ENCODE assay signal across 1 cellular context in the genomic region with DNA sequence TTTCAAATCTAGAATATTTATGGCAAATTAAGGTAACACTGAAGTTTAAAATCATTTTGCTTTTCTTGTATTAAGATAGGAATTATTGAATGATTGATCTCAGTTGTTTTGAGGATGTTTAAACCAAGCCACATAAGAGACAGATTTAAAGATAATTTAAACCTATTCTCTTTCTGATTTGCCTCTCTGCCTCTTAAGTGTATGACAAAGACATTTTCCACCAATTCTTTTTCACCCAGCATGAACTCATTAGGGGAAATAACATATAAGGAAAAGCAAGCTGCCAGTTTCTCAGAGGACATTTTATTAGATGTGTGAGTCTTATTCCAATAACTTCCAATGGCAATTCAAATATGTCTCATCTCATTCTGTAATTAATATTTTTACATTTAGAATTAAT.
TF ChIP-seq lines count a peak whose summit lies in the region.

No MANE protein-coding gene starts in this region.

TF ChIP-seq in GM12878, 131 proteins besides CTCF, POLR2A, EP300 and RAD21 (continued from another document):
- TF ChIP-seq, protein P1, sequence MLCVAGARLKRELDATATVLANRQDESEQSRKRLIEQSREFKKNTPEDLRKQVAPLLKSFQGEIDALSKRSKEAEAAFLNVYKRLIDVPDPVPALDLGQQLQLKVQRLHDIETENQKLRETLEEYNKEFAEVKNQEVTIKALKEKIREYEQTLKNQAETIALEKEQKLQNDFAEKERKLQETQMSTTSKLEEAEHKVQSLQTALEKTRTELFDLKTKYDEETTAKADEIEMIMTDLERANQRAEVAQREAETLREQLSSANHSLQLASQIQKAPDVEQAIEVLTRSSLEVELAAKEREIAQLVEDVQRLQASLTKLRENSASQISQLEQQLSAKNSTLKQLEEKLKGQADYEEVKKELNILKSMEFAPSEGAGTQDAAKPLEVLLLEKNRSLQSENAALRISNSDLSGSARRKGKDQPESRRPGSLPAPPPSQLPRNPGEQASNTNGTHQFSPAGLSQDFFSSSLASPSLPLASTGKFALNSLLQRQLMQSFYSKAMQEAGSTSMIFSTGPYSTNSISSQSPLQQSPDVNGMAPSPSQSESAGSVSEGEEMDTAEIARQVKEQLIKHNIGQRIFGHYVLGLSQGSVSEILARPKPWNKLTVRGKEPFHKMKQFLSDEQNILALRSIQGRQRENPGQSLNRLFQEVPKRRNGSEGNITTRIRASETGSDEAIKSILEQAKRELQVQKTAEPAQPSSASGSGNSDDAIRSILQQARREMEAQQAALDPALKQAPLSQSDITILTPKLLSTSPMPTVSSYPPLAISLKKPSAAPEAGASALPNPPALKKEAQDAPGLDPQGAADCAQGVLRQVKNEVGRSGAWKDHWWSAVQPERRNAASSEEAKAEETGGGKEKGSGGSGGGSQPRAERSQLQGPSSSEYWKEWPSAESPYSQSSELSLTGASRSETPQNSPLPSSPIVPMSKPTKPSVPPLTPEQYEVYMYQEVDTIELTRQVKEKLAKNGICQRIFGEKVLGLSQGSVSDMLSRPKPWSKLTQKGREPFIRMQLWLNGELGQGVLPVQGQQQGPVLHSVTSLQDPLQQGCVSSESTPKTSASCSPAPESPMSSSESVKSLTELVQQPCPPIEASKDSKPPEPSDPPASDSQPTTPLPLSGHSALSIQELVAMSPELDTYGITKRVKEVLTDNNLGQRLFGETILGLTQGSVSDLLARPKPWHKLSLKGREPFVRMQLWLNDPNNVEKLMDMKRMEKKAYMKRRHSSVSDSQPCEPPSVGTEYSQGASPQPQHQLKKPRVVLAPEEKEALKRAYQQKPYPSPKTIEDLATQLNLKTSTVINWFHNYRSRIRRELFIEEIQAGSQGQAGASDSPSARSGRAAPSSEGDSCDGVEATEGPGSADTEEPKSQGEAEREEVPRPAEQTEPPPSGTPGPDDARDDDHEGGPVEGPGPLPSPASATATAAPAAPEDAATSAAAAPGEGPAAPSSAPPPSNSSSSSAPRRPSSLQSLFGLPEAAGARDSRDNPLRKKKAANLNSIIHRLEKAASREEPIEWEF (IDR thresholded peaks at IDR 0.05; ENCODE audit: insufficient replicate concordance, low read depth, low read length): no peak
- TF ChIP-seq IKZF1 (conservative IDR thresholded peaks at IDR 0.05): no peak
- no peak for TF ChIP-seq CREM (IDR thresholded peaks at IDR 0.05; ENCODE audit: low read depth)
- no peak for TF ChIP-seq ZBED1 (IDR thresholded peaks at IDR 0.05; ENCODE audit: borderline replicate concordance)
- TF ChIP-seq ZNF622 (IDR thresholded peaks at IDR 0.05): no peak
